In genomic region chr16:68144008-68144407, GRCh38 we compare ENCODE assay signal across 1 cellular context.
TF ChIP-seq lines count a peak whose summit lies in the region.

No MANE protein-coding gene starts in this region.

TF ChIP-seq in SK-N-SH, 30 proteins besides CTCF, POLR2A, EP300 and RAD21 (continued from another document):
- TF ChIP-seq TCF12 (IDR thresholded peaks at IDR 0.05) = 0 out of 2 replicates have a peak, but pooled peaks have one; percentile 26
